Comparison of ENCODE assay signal across 23 cellular contexts in genomic region chr3:196555295-196555694, GRCh38. TPM values are rescaled to one million over a fixed set of nuclear protein-coding genes. Genes with fewer than 3 reads are reported as not detected.
"Had no signal": no experiment of that assay in that cellular context is flagged by ENCODE, and none has a peak within 500 bp of the region (broad histone marks: within the 10 kb centered on the region; RNA-seq: fewer than 3 reads in every experiment).

No MANE protein-coding gene starts in this region.

- H3K4me1 Mint-ChIP-seq: brain, neural crest cell, WTC11 had no signal

- ATAC-seq: activated T-helper 17 cell treated with anti-CD3 and anti-CD28 coated beads, Interleukin-2, amount 50 U/mL, for 72 hours; esophagus mucosa; gastroesophageal sphincter; heart left ventricle; mucosa of descending colon; stimulated activated naive CD8-positive, alpha-beta T cell treated with anti-CD3 and anti-CD28 coated beads, Interleukin-15, amount 100 ng/mL, for 72 hours; WTC11 had no signal

- H3K27me3 Mint-ChIP-seq: activated CD4-positive, alpha-beta memory T cell treated with anti-CD3 and anti-CD28 coated beads, Interleukin-2, amount 10 ng/mL, durations not matched to agents 7 days and 5 days; activated T-helper 17 cell treated with anti-CD3 and anti-CD28 coated beads, Interleukin-2, amount 50 U/mL, for 72 hours; naive B cell; stimulated activated naive CD8-positive, alpha-beta T cell treated with anti-CD3 and anti-CD28 coated beads, Interleukin-15, amount 100 ng/mL, for 72 hours had no signal

- H3K9me3 Mint-ChIP-seq: activated T-helper 17 cell treated with anti-CD3 and anti-CD28 coated beads, Interleukin-2, amount 50 U/mL, for 72 hours had no signal

- H3K4me3 Mint-ChIP-seq: activated CD4-positive, alpha-beta memory T cell treated with anti-CD3 and anti-CD28 coated beads, Interleukin-2, amount 10 ng/mL, durations not matched to agents 7 days and 5 days; activated T-helper 17 cell treated with anti-CD3 and anti-CD28 coated beads, Interleukin-2, amount 50 U/mL, for 72 hours; brain; neural crest cell; stimulated activated naive CD8-positive, alpha-beta T cell treated with anti-CD3 and anti-CD28 coated beads, Interleukin-15, amount 100 ng/mL, for 72 hours; WTC11 had no signal

- H3K36me3 Mint-ChIP-seq: naive B cell had no signal

- H3K27ac Mint-ChIP-seq: activated CD4-positive, alpha-beta memory T cell treated with anti-CD3 and anti-CD28 coated beads, Interleukin-2, amount 10 ng/mL, durations not matched to agents 7 days and 5 days; activated T-helper 17 cell treated with anti-CD3 and anti-CD28 coated beads, Interleukin-2, amount 50 U/mL, for 72 hours; brain; WTC11 had no signal

- DNase-seq: activated CD4-positive, alpha-beta memory T cell treated with anti-CD3 and anti-CD28 coated beads, Interleukin-2, amount 10 ng/mL, durations not matched to agents 7 days and 5 days; activated CD4-positive, alpha-beta T cell treated with anti-CD3 and anti-CD28 coated beads for 4 hours; activated naive CD4-positive, alpha-beta T cell; activated T-cell treated with anti-CD3 and anti-CD28 coated beads, Interleukin-2, amount 50 U/mL, for 1 hour; central memory CD4-positive, alpha-beta T cell; effector CD4-positive, alpha-beta T cell; heart left ventricle; kidney glomerular epithelial cell; left ventricle myocardium inferior; mucosa of descending colon; naive B cell; stimulated activated CD4-positive, alpha-beta T cell treated with anti-CD3 and anti-CD28 coated beads, Interleukin-2, amount 100 ng/mL, for 24 hours; stimulated activated naive CD8-positive, alpha-beta T cell treated with anti-CD3 and anti-CD28 coated beads, Interleukin-15, amount 100 ng/mL, for 72 hours had no signal

RNA-seq across cellular contexts. Expression of gene SMCO1, which starts 40.1 kb away (rescaled TPM):
- total RNA-seq: activated CD4-positive, alpha-beta memory T cell treated with anti-CD3 and anti-CD28 coated beads, Interleukin-2, amount 10 ng/mL, durations not matched to agents 7 days and 5 days; activated T-helper 17 cell treated with anti-CD3 and anti-CD28 coated beads, Interleukin-2, amount 50 U/mL, for 72 hours; esophagus mucosa; gastroesophageal sphincter; mucosa of descending colon; neural crest cell; osteocyte; prostate gland; suprapubic skin; T-helper 2 cell treated with Interferon-gamma antibody and Interleukin-4, amounts not matched to agents 100 ng/mL and 5 ng/mL, for 36 hours; WTC11 had no signal
